In the genomic region with DNA sequence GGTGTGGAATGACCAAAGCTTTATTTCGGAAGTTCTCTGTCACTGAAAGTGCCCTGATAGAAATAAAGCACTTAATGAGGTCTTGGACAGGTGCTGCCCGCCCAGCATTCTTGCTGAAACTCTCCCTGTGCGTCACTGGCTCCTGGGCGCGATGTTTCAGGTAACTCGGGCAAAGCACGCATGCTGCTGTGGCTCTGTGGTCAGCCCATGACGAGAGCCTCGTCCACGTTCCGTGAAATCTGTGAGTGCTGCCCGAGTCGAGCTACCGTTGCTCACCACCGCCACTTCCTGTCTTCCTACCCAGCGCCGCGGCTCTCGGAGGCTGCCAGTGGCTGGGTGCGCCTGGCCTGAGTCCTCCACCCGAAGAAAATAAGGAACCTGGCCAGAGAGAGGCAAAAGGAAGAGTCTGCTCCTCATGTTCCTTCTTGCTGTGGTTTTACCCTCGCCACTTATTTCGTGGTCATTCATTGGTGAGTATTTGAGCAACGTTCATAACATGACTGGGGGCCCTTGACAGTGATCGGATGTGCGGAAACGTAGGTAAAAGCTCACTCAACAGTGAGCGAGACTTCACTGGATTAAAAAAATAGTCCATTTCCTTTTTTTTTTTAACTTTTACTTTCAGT, we compare ENCODE assay signal across 8 cellular contexts.
DNase-seq lines count a peak whose midpoint lies in the region; ATAC-seq and TF ChIP-seq lines count a peak whose summit lies in the region.

No MANE protein-coding gene starts in this region.

- no peak for TF ChIP-seq CTCF in PC-9 (conservative IDR thresholded peaks at IDR 0.05)
- TF ChIP-seq CTCF in omental fat pad (IDR thresholded peaks at IDR 0.05): no peak

- no peaks in the 10 kb centered on the region for H3K9me3 ChIP-seq in PC-9 (ENCODE audit: insufficient read depth, low read depth)

- peaks cover 6% of the 10 kb centered on the region for H3K36me3 Mint-ChIP-seq in activated CD8-positive, alpha-beta memory T cell treated with anti-CD3 and anti-CD28 coated beads, Interleukin-2, amount 10 ng/mL, durations not matched to agents 7 days and 5 days

- H3K4me1 Mint-ChIP-seq in activated CD8-positive, alpha-beta memory T cell treated with anti-CD3 and anti-CD28 coated beads, Interleukin-2, amount 10 ng/mL, durations not matched to agents 7 days and 5 days: peaks cover 79% of the 10 kb centered on the region

- H3K27ac Mint-ChIP-seq in activated CD8-positive, alpha-beta memory T cell treated with anti-CD3 and anti-CD28 coated beads, Interleukin-2, amount 10 ng/mL, durations not matched to agents 7 days and 5 days: peak overlapping the region; percentile 99

- H3K9me3 Mint-ChIP-seq in activated CD8-positive, alpha-beta memory T cell treated with anti-CD3 and anti-CD28 coated beads, Interleukin-2, amount 10 ng/mL, durations not matched to agents 7 days and 5 days (ENCODE audit: low read depth): no peaks in the 10 kb centered on the region

- CTCF ChIA-PET in activated CD8-positive, alpha-beta memory T cell treated with anti-CD3 and anti-CD28 coated beads, Interleukin-2, amount 10 ng/mL, durations not matched to agents 7 days and 5 days (lab: Charles Lee): interaction anchor here (0.9 to 8.4 kb wide), 19 partner anchors 19 to 145 kb away, joined by 3 to 119 read pairs (median 4); partner anchors contain the start of gene MAP3K8
- CTCF ChIA-PET in PC-9 (lab: Charles Lee): interaction anchor here (0.6 kb wide), 1 partner anchor 141 kb away, joined by 3 read pairs; no protein-coding TSS in a partner anchor

- no peaks in the 10 kb centered on the region for H3K79me2 ChIP-seq in PC-9 (ENCODE audit: low read depth)

- no peak overlapping the region for H3K27ac ChIP-seq in PC-9

- H3K4me3 ChIP-seq in PC-9: no peak overlapping the region

- no peaks in the 10 kb centered on the region for H3K36me3 ChIP-seq in PC-9 (ENCODE audit: low read depth)

- H3K4me1 ChIP-seq in PC-9 (replicated peaks; ENCODE audit: insufficient read depth): no peaks in the 10 kb centered on the region

- DNase-seq in CMK (ENCODE audit: low read depth) (peak; percentile 34), Kasumi-1 (lab: John Stamatoyannopoulos, UW) (peak; percentile 99 to 100), left cardiac atrium (peak; percentile 63), PC-9 (no peak), omental fat pad (ENCODE audit: low spot score) (no peak)
- peak; percentile 96 for DNase-seq in activated CD8-positive, alpha-beta memory T cell treated with anti-CD3 and anti-CD28 coated beads, Interleukin-2, amount 10 ng/mL, durations not matched to agents 7 days and 5 days
- peak; percentile 28 to 40 (median 30) for DNase-seq in stimulated activated CD4-positive, alpha-beta T cell treated with anti-CD3 and anti-CD28 coated beads, TNF-alpha, amount 100 ng/mL, for 1 hour (ENCODE audit: low read depth in 3 of 3, low spot score in 1 of 3)

- no peaks in the 10 kb centered on the region for H3K9me2 ChIP-seq in PC-9 (ENCODE audit: insufficient read depth)

- H3K27me3 ChIP-seq in PC-9 (ENCODE audit: insufficient read depth, low read depth): no peaks in the 10 kb centered on the region

- H4K20me1 ChIP-seq in PC-9 (ENCODE audit: insufficient read depth): no peaks in the 10 kb centered on the region

- peak; percentile 51 for ATAC-seq in GM21526 (IDR thresholded peaks at IDR 0.05; ENCODE audit: low FRiP score, unreplicated experiment)
- ATAC-seq in activated CD8-positive, alpha-beta memory T cell treated with anti-CD3 and anti-CD28 coated beads, Interleukin-2, amount 10 ng/mL, durations not matched to agents 7 days and 5 days: peak; percentile 87
- ATAC-seq in left cardiac atrium: peak; percentile 74 to 86
- ATAC-seq in omental fat pad (ENCODE audit: low FRiP score): no peak

- H3K4me2 ChIP-seq in PC-9: no peak overlapping the region

- H2AFZ ChIP-seq in PC-9: no peak overlapping the region

- H3F3A ChIP-seq in PC-9 (ENCODE audit: insufficient read depth, low read depth): peaks cover 3% of the 10 kb centered on the region; the same call in 1 of the 2 replicates

- POLR2A ChIA-PET in PC-9 (lab: Charles Lee; ENCODE audit: unreplicated experiment): no interaction called here

- H3K27me3 Mint-ChIP-seq in activated CD8-positive, alpha-beta memory T cell treated with anti-CD3 and anti-CD28 coated beads, Interleukin-2, amount 10 ng/mL, durations not matched to agents 7 days and 5 days: no peaks in the 10 kb centered on the region

- H3K4me3 Mint-ChIP-seq in activated CD8-positive, alpha-beta memory T cell treated with anti-CD3 and anti-CD28 coated beads, Interleukin-2, amount 10 ng/mL, durations not matched to agents 7 days and 5 days: peak overlapping the region; percentile 78

- intact Hi-C loops in left cardiac atrium (cut with DNase I): no loop called here
- intact Hi-C loops in PC-9 (cut with micrococcal nuclease; ENCODE audit: unreplicated experiment): no loop called here

- no TSS peak for BruUV-seq in PC-9 (replicated peaks; lab: Mats Ljungman, UMichigan)

Comparison
In these comparisons a context has a peak if more than half of its experiments do, and no peak if none do; other contexts are left out.
1. DNase-seq: peak in CMK (single experiment), Kasumi-1 (2 of 2), activated CD8-positive, alpha-beta memory T cell treated with anti-CD3 and anti-CD28 coated beads, Interleukin-2, amount 10 ng/mL, durations not matched to agents 7 days and 5 days (single experiment), left cardiac atrium (single experiment) and stimulated activated CD4-positive, alpha-beta T cell treated with anti-CD3 and anti-CD28 coated beads, TNF-alpha, amount 100 ng/mL, for 1 hour (3 of 3); none in PC-9 (0 of 2) and omental fat pad (single experiment).